In the genomic region with DNA sequence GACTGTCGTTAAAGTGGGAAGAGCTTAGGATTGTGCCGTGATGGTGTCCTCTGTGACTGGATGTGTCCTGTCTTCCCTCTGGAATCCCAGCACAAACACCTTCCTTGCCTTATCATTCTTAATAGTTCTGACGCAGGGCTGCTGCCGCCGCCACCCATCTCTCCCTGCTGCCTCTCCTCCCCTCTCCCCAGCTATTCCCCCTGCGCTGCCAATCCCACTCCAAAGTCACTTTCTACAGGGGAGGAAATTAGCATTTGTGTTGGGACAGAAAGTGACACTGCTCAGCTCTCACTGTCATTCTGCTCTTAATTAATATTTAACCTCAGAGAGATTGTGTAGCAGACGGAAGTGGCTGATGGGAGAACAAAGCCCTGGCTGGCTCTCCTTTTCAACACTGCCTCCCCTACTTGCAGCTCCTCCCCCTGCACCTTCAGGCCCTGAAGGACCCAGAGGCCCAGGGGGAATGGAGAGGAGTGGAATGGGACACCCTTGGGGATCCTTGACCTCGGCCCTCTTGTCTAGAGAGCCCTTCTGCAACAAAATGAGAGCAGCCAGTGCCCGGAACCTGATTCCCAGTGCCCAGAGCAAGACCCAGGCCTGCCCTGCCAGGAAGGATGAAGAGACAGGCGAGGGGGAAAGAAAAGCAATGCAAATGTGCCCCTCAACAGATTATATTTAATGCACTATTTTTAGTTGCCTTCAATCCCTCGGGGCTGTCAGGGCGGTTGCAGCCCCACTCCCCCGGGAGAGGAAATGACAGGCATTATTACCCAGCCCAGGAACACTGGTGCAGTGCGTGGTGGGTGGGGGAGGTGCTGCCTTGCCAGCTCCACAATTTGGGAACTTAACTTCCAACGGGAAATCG, we compare ENCODE assay signal across 8 cellular contexts. TPM values are rescaled to one million over a fixed set of nuclear protein-coding genes. Genes with fewer than 3 reads are reported as not detected.
DNase-seq lines count a peak whose midpoint lies in the region; ATAC-seq and TF ChIP-seq lines count a peak whose summit lies in the region.

No MANE protein-coding gene starts in this region.

- H3K4me2 ChIP-seq in hepatocyte, result peak overlapping the region; percentile 52

- no peak overlapping the region for H2AFZ ChIP-seq in hepatocyte

- peaks cover 24% of the 10 kb centered on the region for H3K4me1 ChIP-seq in HUES6 (ENCODE audit: control insufficient read depth, insufficient read depth, low read length)
- H3K4me1 ChIP-seq in hepatocyte (ENCODE audit: insufficient read depth), result peaks cover 5% of the 10 kb centered on the region

- ATAC-seq in GM21515 (IDR thresholded peaks at IDR 0.05; ENCODE audit: unreplicated experiment), result peak; percentile 82

- no peaks in the 10 kb centered on the region for H3K9me3 ChIP-seq in HUES6 (ENCODE audit: control insufficient read depth, insufficient read depth, low read depth, low read length)
- no peaks in the 10 kb centered on the region for H3K9me3 ChIP-seq in hepatocyte (ENCODE audit: low read depth)

- H3K79me2 ChIP-seq in hepatocyte, result no peaks in the 10 kb centered on the region

- DNase-seq in DMS53 treated with DMSO at 0.1 percent for 48 hours (lab: John Stamatoyannopoulos, UW; ENCODE audit: unreplicated experiment) (peak; percentile 90), hepatocyte (ENCODE audit: low spot score) (peak; percentile 62), RKO (ENCODE audit: low spot score) (no peak), globus pallidus (ENCODE audit: low spot score) (no peak)
- no peak for DNase-seq in stimulated activated naive CD4-positive, alpha-beta T cell treated with Interleukin-2 at 50 U/mL for 16 hours (lab: John Stamatoyannopoulos, UW)
- no peak for DNase-seq in activated naive CD4-positive, alpha-beta T cell treated with Interleukin-2 at 50 U/mL for 16 hours

- no peaks in the 10 kb centered on the region for H3K36me3 ChIP-seq in HUES6 (ENCODE audit: control insufficient read depth, insufficient read depth, low read length)
- H3K36me3 ChIP-seq in hepatocyte (replicated peaks; ENCODE audit: insufficient read depth, low read depth), result no peaks in the 10 kb centered on the region

- H3K9ac ChIP-seq in HUES6 (ENCODE audit: low read length), result no peak overlapping the region

- H4K20me1 ChIP-seq in hepatocyte (ENCODE audit: insufficient read depth, poor library complexity, severe bottlenecking), result no peaks in the 10 kb centered on the region

- no peaks in the 10 kb centered on the region for H3K9me2 ChIP-seq in hepatocyte (replicated peaks; ENCODE audit: insufficient read depth)

- H3K27me3 ChIP-seq in HUES6 (ENCODE audit: control insufficient read depth, insufficient read depth, low read length) (peaks cover 69% of the 10 kb centered on the region), hepatocyte (peaks cover 48% of the 10 kb centered on the region)

- H3K27ac ChIP-seq in HUES6 (ENCODE audit: low read depth, low read length) (no peak overlapping the region), hepatocyte (peak overlapping the region; percentile 66)

- peak overlapping the region; percentile 19; the same call in 1 of the 2 replicates for H3K4me3 ChIP-seq in HUES6 (ENCODE audit: low read depth, low read length)
- no peak overlapping the region for H3K4me3 ChIP-seq in hepatocyte

- WGBS in hepatocyte (ENCODE audit: low lambda C conversion rate, missing lambda C conversion rate), result 35% methylated on average over 16 of the region's 16 CpGs

- TF ChIP-seq CTCF in hepatocyte (IDR thresholded peaks at IDR 0.05; ENCODE audit: poor library complexity), result no peak

RNA-seq across cellular contexts. Expression of gene NRGN, which starts 14.7 kb away (rescaled TPM):
- not detected in 2 replicates for total RNA-seq in hepatocyte
- polyA plus RNA-seq in hepatocyte, result 1.1 and 1.2 TPM in 2 replicates

RNA-seq across cellular contexts. Expression of gene VSIG2, which starts 27.0 kb away (rescaled TPM):
- 22.6 and 22.9 TPM in 2 replicates for total RNA-seq in hepatocyte
- 34.3 and 38.9 TPM in 2 replicates for polyA plus RNA-seq in hepatocyte

RNA-seq across cellular contexts. Expression of gene ESAM, which starts 37.0 kb away (rescaled TPM):
- total RNA-seq in hepatocyte, result 2.0 and 3.6 TPM in 2 replicates
- 3.9 and 7.9 TPM in 2 replicates for polyA plus RNA-seq in hepatocyte

RNA-seq across cellular contexts. Expression of gene SPA17, which starts 51.4 kb away (rescaled TPM):
- 5.8 and 7.2 TPM in 2 replicates for total RNA-seq in hepatocyte
- polyA plus RNA-seq in hepatocyte, result 3.8 and 5.8 TPM in 2 replicates

RNA-seq across cellular contexts. Expression of gene SIAE, which starts 51.5 kb away (rescaled TPM):
- 35.5 and 37.0 TPM in 2 replicates for total RNA-seq in hepatocyte
- 18.6 and 24.0 TPM in 2 replicates for polyA plus RNA-seq in hepatocyte

Comparison
In these comparisons a context has a peak if more than half of its experiments do, and no peak if none do; other contexts are left out.
1. DNase-seq: peak in DMS53 treated with DMSO at 0.1 percent for 48 hours (single experiment) and hepatocyte (single experiment); none in stimulated activated naive CD4-positive, alpha-beta T cell treated with Interleukin-2 at 50 U/mL for 16 hours (single experiment), RKO (single experiment), activated naive CD4-positive, alpha-beta T cell treated with Interleukin-2 at 50 U/mL for 16 hours (single experiment) and globus pallidus (single experiment).